Comparison of ENCODE assay signal across 8 cellular contexts in the genomic region with DNA sequence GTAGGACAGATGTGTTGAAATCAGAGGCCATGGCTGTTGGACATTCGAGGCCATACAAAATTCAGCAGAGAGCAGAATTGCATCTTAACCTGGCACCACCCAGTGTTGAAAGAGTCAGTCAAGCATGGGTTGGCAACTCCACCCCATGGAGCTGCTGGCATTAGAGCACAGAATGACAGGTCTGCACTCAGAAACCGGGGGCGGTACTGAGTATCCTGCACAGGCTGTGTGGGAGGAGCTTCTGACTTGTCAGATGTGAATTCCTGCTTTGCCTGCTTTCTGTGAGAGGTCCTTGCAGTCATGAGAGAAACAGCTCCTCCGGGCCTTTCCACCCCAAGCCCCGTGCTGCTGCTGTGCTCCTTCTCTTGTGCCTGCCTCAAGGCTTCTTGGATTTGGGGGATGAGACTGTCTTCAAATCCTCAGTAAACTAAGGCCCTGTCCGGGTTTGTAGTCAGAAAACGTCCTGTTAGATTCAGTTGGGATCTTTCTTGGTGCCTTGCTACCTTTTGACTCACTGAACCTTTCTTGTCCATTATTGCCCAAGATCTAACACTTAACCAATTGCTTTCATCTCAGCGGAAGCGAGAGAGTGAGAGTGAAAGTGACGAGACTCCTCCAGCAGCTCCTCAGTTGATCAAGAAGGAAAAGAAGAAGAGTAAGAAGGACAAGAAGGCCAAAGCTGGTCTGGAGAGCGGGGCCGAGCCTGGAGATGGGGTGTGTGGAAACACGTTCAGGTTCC. TPM values are rescaled to one million over a fixed set of nuclear protein-coding genes. Genes with fewer than 3 reads are reported as not detected.
DNase-seq lines count a peak whose midpoint lies in the region; ATAC-seq and TF ChIP-seq lines count a peak whose summit lies in the region.
"Had no signal": no experiment of that assay in that cellular context is flagged by ENCODE, and none has a peak within 500 bp of the region (broad histone marks: within the 10 kb centered on the region; RNA-seq: fewer than 3 reads in every experiment).

No MANE protein-coding gene starts in this region.

- H3K27me3 ChIP-seq in parathyroid adenoma (ENCODE audit: control insufficient read depth, insufficient read depth, low read length) (no peaks in the 10 kb centered on the region), tibial nerve (no peaks in the 10 kb centered on the region)

- no peak overlapping the region for H2AFZ ChIP-seq in parathyroid adenoma
- no peak overlapping the region for H2AFZ ChIP-seq in OCI-LY7 (ENCODE audit: low read length)

- H3K4me3 ChIP-seq in choroid plexus epithelial cell (ENCODE audit: low read depth, low read length) (no peak overlapping the region), parathyroid adenoma (ENCODE audit: low read depth, low read length) (no peak overlapping the region), tibial nerve (no peak overlapping the region), OCI-LY7 (ENCODE audit: low read depth, low read length, poor library complexity, severe bottlenecking) (no peak overlapping the region)

- POLR2A ChIA-PET in OCI-LY7 (lab: Charles Lee), result no interaction called here

- H3K36me3 ChIP-seq in parathyroid adenoma (ENCODE audit: control insufficient read depth, insufficient read depth, low read length) (no peaks in the 10 kb centered on the region), tibial nerve (peaks cover 0 to 64% (median 0%) of the 10 kb centered on the region in 3 donors), OCI-LY7 (ENCODE audit: insufficient read depth, low read length) (peaks cover 71% of the 10 kb centered on the region)

- BruUV-seq in OCI-LY7 (replicated peaks; lab: Mats Ljungman, UMichigan), result no TSS peak

- H3K9me3 ChIP-seq in parathyroid adenoma (ENCODE audit: control insufficient read depth, low read length), result no peaks in the 10 kb centered on the region
- H3K9me3 ChIP-seq in tibial nerve, result no peaks in the 10 kb centered on the region
- no peaks in the 10 kb centered on the region for H3K9me3 ChIP-seq in OCI-LY7 (ENCODE audit: low read length)

- peak; percentile 21 for TF ChIP-seq POLR2A in GM19193 (IDR thresholded peaks at IDR 0.05; ENCODE audit: extremely low read depth, insufficient read depth, insufficient read length)
- TF ChIP-seq POLR2A in tibial nerve (IDR thresholded peaks at IDR 0.05), result no peak

- TF ChIP-seq EP300 in tibial nerve (IDR thresholded peaks at IDR 0.05), result no peak

- H3K4me2 ChIP-seq in parathyroid adenoma (ENCODE audit: low read length), result no peak overlapping the region
- H3K4me2 ChIP-seq in OCI-LY7 (ENCODE audit: low read length), result no peak overlapping the region

- H3K9me2 ChIP-seq in OCI-LY7 (ENCODE audit: insufficient read depth, low read length), result no peaks in the 10 kb centered on the region

- H3K9ac ChIP-seq in parathyroid adenoma, result no peak overlapping the region

- H3K79me2 ChIP-seq in parathyroid adenoma, result no peaks in the 10 kb centered on the region
- no peaks in the 10 kb centered on the region for H3K79me2 ChIP-seq in OCI-LY7 (ENCODE audit: insufficient read depth, low read depth, low read length)

- ATAC-seq in GM18867 (IDR thresholded peaks at IDR 0.05; ENCODE audit: unreplicated experiment), result no peak

- H4K20me1 ChIP-seq in OCI-LY7 (ENCODE audit: insufficient read depth, low read length), result no peaks in the 10 kb centered on the region

- DNase-seq in RKO (ENCODE audit: low spot score) (peak; percentile 53), choroid plexus epithelial cell (ENCODE audit: low read depth) (peak; percentile 54), tibial nerve (ENCODE audit: low spot score in 2 of 2) (no peak), OCI-LY7 (ENCODE audit: low spot score) (no peak)
- DNase-seq: nephron progenitor cell had no signal

- H3K27ac ChIP-seq in parathyroid adenoma, result peak overlapping the region; percentile 36
- no peak overlapping the region for H3K27ac ChIP-seq in tibial nerve
- H3K27ac ChIP-seq in OCI-LY7 (ENCODE audit: low read depth, low read length, poor library complexity, severe bottlenecking), result no peak overlapping the region

- TF ChIP-seq CTCF in choroid plexus epithelial cell (conservative IDR thresholded peaks at IDR 0.05; ENCODE audit: low read depth, low read length), result no peak
- no peak for TF ChIP-seq CTCF in parathyroid adenoma (IDR thresholded peaks at IDR 0.05)
- TF ChIP-seq CTCF in tibial nerve (IDR thresholded peaks at IDR 0.05), result no peak
- TF ChIP-seq CTCF in OCI-LY7 (conservative IDR thresholded peaks at IDR 0.05; ENCODE audit: low read length), result no peak

- WGBS in tibial nerve, 2 donors, result 84 to 92% methylated on average over 10 to 13 of the region's 13 CpGs

- H3K4me1 ChIP-seq in parathyroid adenoma, result no peaks in the 10 kb centered on the region
- H3K4me1 ChIP-seq in tibial nerve, result no peaks in the 10 kb centered on the region
- H3K4me1 ChIP-seq in OCI-LY7 (ENCODE audit: insufficient read depth, low read length, poor library complexity, severe bottlenecking), result no peaks in the 10 kb centered on the region

- intact Hi-C loops in OCI-LY7 (cut with micrococcal nuclease; ENCODE audit: unreplicated experiment), result no loop called here

- CTCF ChIA-PET in OCI-LY7 (lab: Charles Lee; ENCODE audit: unreplicated experiment), result no interaction called here

RNA-seq across cellular contexts. Expression of a gene that starts 13.1 kb away (rescaled TPM):
- total RNA-seq in tibial nerve, result 10 to 100 TPM; 24.1 to 37.8 (median 29.4) TPM
- total RNA-seq in OCI-LY7 (2014; rRNA removed; shearing (Covaris generic)), result 67.7 and 93.3 TPM in 2 replicates
- total RNA-seq in OCI-LY7 (2022), result 134 and 138 TPM in 2 replicates

RNA-seq across cellular contexts. Expression of a gene that starts 24.9 kb away (rescaled TPM):
- total RNA-seq in tibial nerve, result 1 to 10 TPM; 5.1 to 7.5 (median 5.8) TPM
- total RNA-seq in OCI-LY7 (2014; rRNA removed; shearing (Covaris generic)), result 0.09 TPM in 1 of 2 replicates, not detected in the other
- 0.38 and 0.53 TPM in 2 replicates for total RNA-seq in OCI-LY7 (2022)

RNA-seq across cellular contexts. Expression of a gene that starts 29.5 kb away (rescaled TPM):
- total RNA-seq in tibial nerve (10 to 100 TPM; 14.3 to 43.2 (median 17.0) TPM), OCI-LY7 (2022) (1.2 and 2.6 TPM in 2 replicates)
- 0.75 and 3.5 TPM in 2 replicates for total RNA-seq in OCI-LY7 (2014; rRNA removed; shearing (Covaris generic))

RNA-seq across cellular contexts. Expression of a gene that starts 58.7 kb away (rescaled TPM):
- total RNA-seq in tibial nerve (not detected), OCI-LY7 (2022) (not detected in 2 replicates)
- total RNA-seq in OCI-LY7 (2014; rRNA removed; shearing (Covaris generic)), result not detected in 2 replicates

Comparison
In these comparisons a context has a peak if more than half of its experiments do, and no peak if none do; other contexts are left out.
1. DNase-seq: peak in RKO (single experiment) and choroid plexus epithelial cell (single experiment); none in tibial nerve (0 of 2) and OCI-LY7 (single experiment).